Comparison of ENCODE assay signal across 11 cellular contexts in the genomic region with DNA sequence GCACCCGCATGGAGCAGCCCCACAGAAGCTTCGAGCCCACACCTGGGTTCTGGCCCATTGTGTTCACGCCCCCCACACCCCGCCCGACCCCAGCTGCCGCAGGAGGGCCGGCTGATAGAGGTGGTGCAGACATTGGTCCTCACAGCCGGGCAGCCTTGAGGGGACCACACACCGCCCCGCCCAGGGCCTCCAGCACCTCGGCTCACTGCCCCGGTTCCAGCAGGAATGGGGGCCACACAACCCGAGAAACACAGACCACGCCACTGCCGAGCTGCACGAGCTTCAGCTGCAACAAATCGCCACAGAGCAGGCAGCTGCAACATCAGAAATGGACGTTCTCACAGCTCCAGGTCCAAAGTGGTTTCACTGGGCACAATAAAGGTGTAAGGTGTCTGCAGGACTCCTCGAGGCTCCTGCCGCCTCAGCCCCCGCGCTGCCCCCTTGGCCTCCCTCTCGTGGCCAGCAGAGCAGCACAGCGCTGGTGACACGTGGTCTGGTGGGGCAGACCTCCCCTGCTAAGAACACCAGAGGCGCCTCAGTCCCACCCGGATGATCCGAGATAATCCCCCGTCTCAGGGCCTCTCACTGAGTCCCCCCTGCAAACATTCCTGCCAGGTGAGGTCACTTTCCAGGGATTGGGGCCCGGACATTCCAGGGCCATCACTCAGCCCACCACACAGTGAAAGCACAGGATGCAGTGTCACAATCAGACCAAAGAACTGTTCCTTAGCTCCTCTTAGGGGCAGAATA.
DNase-seq lines count a peak whose midpoint lies in the region; ATAC-seq and TF ChIP-seq lines count a peak whose summit lies in the region.
"Had no signal": no experiment of that assay in that cellular context is flagged by ENCODE, and none has a peak within 500 bp of the region (broad histone marks: within the 10 kb centered on the region; RNA-seq: fewer than 3 reads in every experiment).

No MANE protein-coding gene starts in this region.

- no peaks in the 10 kb centered on the region for H3K36me3 Mint-ChIP-seq in progenitor cell of endocrine pancreas (ENCODE audit: insufficient read depth)
- no peaks in the 10 kb centered on the region for H3K36me3 Mint-ChIP-seq in activated CD8-positive, alpha-beta memory T cell treated with anti-CD3 and anti-CD28 coated beads, Interleukin-2, amount 10 ng/mL, durations not matched to agents 7 days and 5 days
- H3K36me3 Mint-ChIP-seq in stimulated activated effector memory CD8-positive, alpha-beta T cell treated with anti-CD3 and anti-CD28 coated beads, Interleukin-12 subunit alpha, Interleukin-12 subunit beta, amount 100 ng/mL, for 72 hours, result no peaks in the 10 kb centered on the region
- H3K36me3 Mint-ChIP-seq: activated CD4-positive, alpha-beta memory T cell treated with anti-CD3 and anti-CD28 coated beads for 36 hours had no signal

- H3K4me1 Mint-ChIP-seq in progenitor cell of endocrine pancreas (ENCODE audit: low read depth), result peaks cover 30% of the 10 kb centered on the region
- H3K4me1 Mint-ChIP-seq in activated CD8-positive, alpha-beta memory T cell treated with anti-CD3 and anti-CD28 coated beads, Interleukin-2, amount 10 ng/mL, durations not matched to agents 7 days and 5 days, result peaks cover 1% of the 10 kb centered on the region
- no peaks in the 10 kb centered on the region for H3K4me1 Mint-ChIP-seq in stimulated activated effector memory CD8-positive, alpha-beta T cell treated with anti-CD3 and anti-CD28 coated beads, Interleukin-12 subunit alpha, Interleukin-12 subunit beta, amount 100 ng/mL, for 72 hours

- peaks cover 24% of the 10 kb centered on the region for H3K27me3 Mint-ChIP-seq in progenitor cell of endocrine pancreas
- H3K27me3 Mint-ChIP-seq in activated CD8-positive, alpha-beta memory T cell treated with anti-CD3 and anti-CD28 coated beads, Interleukin-2, amount 10 ng/mL, durations not matched to agents 7 days and 5 days, result peaks cover 61% of the 10 kb centered on the region

- no peak for ATAC-seq in activated CD8-positive, alpha-beta memory T cell treated with anti-CD3 and anti-CD28 coated beads, Interleukin-2, amount 10 ng/mL, durations not matched to agents 7 days and 5 days
- ATAC-seq in HG02759 (IDR thresholded peaks at IDR 0.05; ENCODE audit: unreplicated experiment), result no peak
- ATAC-seq in stimulated activated effector memory CD8-positive, alpha-beta T cell treated with anti-CD3 and anti-CD28 coated beads, Interleukin-12 subunit alpha, Interleukin-12 subunit beta, amount 100 ng/mL, for 72 hours, result no peak

- H3K9me3 Mint-ChIP-seq in progenitor cell of endocrine pancreas (ENCODE audit: low read depth), result no peaks in the 10 kb centered on the region
- H3K9me3 Mint-ChIP-seq in activated CD8-positive, alpha-beta memory T cell treated with anti-CD3 and anti-CD28 coated beads, Interleukin-2, amount 10 ng/mL, durations not matched to agents 7 days and 5 days (ENCODE audit: low read depth), result no peaks in the 10 kb centered on the region
- H3K9me3 Mint-ChIP-seq in stimulated activated effector memory CD8-positive, alpha-beta T cell treated with anti-CD3 and anti-CD28 coated beads, Interleukin-12 subunit alpha, Interleukin-12 subunit beta, amount 100 ng/mL, for 72 hours, result no peaks in the 10 kb centered on the region
- H3K9me3 Mint-ChIP-seq: activated CD4-positive, alpha-beta memory T cell treated with anti-CD3 and anti-CD28 coated beads for 36 hours; stimulated activated naive CD8-positive, alpha-beta T cell treated with anti-CD3 and anti-CD28 coated beads, Interleukin-15, Interleukin-2, amounts not matched to agents 100 ng/mL and 50 ng/mL, for 24 hours had no signal

- no peak for TF ChIP-seq CTCF in progenitor cell of endocrine pancreas (IDR thresholded peaks at IDR 0.05; ENCODE audit: unreplicated experiment)

- no peak overlapping the region for H3K4me3 Mint-ChIP-seq in progenitor cell of endocrine pancreas (ENCODE audit: low read depth)
- H3K4me3 Mint-ChIP-seq in activated CD8-positive, alpha-beta memory T cell treated with anti-CD3 and anti-CD28 coated beads, Interleukin-2, amount 10 ng/mL, durations not matched to agents 7 days and 5 days, result no peak overlapping the region
- no peak overlapping the region for H3K4me3 Mint-ChIP-seq in stimulated activated effector memory CD8-positive, alpha-beta T cell treated with anti-CD3 and anti-CD28 coated beads, Interleukin-12 subunit alpha, Interleukin-12 subunit beta, amount 100 ng/mL, for 72 hours
- H3K4me3 Mint-ChIP-seq: activated CD4-positive, alpha-beta memory T cell treated with anti-CD3 and anti-CD28 coated beads for 36 hours; stimulated activated naive CD8-positive, alpha-beta T cell treated with anti-CD3 and anti-CD28 coated beads, Interleukin-15, Interleukin-2, amounts not matched to agents 100 ng/mL and 50 ng/mL, for 24 hours had no signal

- CTCF ChIA-PET in activated CD8-positive, alpha-beta memory T cell treated with anti-CD3 and anti-CD28 coated beads, Interleukin-2, amount 10 ng/mL, durations not matched to agents 7 days and 5 days (lab: Charles Lee), result no interaction called here

- DNase-seq in EH (ENCODE audit: low read depth), result peak; percentile 96
- DNase-seq in RKO (ENCODE audit: low spot score), result peak; percentile 94
- DNase-seq in fibroblast of the conjunctiva (ENCODE audit: low read depth), result peak; percentile 28
- DNase-seq in progenitor cell of endocrine pancreas (ENCODE audit: low spot score, unreplicated experiment), result peak; percentile 53
- no peak for DNase-seq in activated CD8-positive, alpha-beta memory T cell treated with anti-CD3 and anti-CD28 coated beads, Interleukin-2, amount 10 ng/mL, durations not matched to agents 7 days and 5 days
- no peak for DNase-seq in stimulated activated CD4-positive, alpha-beta T cell treated with anti-CD3 and anti-CD28 coated beads, Interleukin-1b, Interleukin-23, amount 100 ng/mL, for 48 hours
- DNase-seq in stimulated activated effector memory CD8-positive, alpha-beta T cell treated with anti-CD3 and anti-CD28 coated beads, Interleukin-12 subunit alpha, Interleukin-12 subunit beta, amount 100 ng/mL, for 72 hours (ENCODE audit: low spot score in 2 of 2), result no peak
- DNase-seq: activated CD4-positive, alpha-beta memory T cell treated with anti-CD3 and anti-CD28 coated beads for 36 hours; MV-4-11 had no signal

- peak overlapping the region; percentile 94 for H3K27ac Mint-ChIP-seq in progenitor cell of endocrine pancreas
- no peak overlapping the region for H3K27ac Mint-ChIP-seq in activated CD8-positive, alpha-beta memory T cell treated with anti-CD3 and anti-CD28 coated beads, Interleukin-2, amount 10 ng/mL, durations not matched to agents 7 days and 5 days
- no peak overlapping the region for H3K27ac Mint-ChIP-seq in stimulated activated effector memory CD8-positive, alpha-beta T cell treated with anti-CD3 and anti-CD28 coated beads, Interleukin-12 subunit alpha, Interleukin-12 subunit beta, amount 100 ng/mL, for 72 hours
- H3K27ac Mint-ChIP-seq: activated CD4-positive, alpha-beta memory T cell treated with anti-CD3 and anti-CD28 coated beads for 36 hours; stimulated activated naive CD8-positive, alpha-beta T cell treated with anti-CD3 and anti-CD28 coated beads, Interleukin-15, Interleukin-2, amounts not matched to agents 100 ng/mL and 50 ng/mL, for 24 hours had no signal

Comparison
In these comparisons a context has a peak if more than half of its experiments do, and no peak if none do; other contexts are left out.
1. DNase-seq: peak in EH (single experiment), RKO (single experiment), fibroblast of the conjunctiva (single experiment) and progenitor cell of endocrine pancreas (single experiment); none in activated CD8-positive, alpha-beta memory T cell treated with anti-CD3 and anti-CD28 coated beads, Interleukin-2, amount 10 ng/mL, durations not matched to agents 7 days and 5 days (single experiment), stimulated activated CD4-positive, alpha-beta T cell treated with anti-CD3 and anti-CD28 coated beads, Interleukin-1b, Interleukin-23, amount 100 ng/mL, for 48 hours (single experiment) and stimulated activated effector memory CD8-positive, alpha-beta T cell treated with anti-CD3 and anti-CD28 coated beads, Interleukin-12 subunit alpha, Interleukin-12 subunit beta, amount 100 ng/mL, for 72 hours (0 of 2).